ENCODE assay signal across 10 cellular contexts in the genomic region with DNA sequence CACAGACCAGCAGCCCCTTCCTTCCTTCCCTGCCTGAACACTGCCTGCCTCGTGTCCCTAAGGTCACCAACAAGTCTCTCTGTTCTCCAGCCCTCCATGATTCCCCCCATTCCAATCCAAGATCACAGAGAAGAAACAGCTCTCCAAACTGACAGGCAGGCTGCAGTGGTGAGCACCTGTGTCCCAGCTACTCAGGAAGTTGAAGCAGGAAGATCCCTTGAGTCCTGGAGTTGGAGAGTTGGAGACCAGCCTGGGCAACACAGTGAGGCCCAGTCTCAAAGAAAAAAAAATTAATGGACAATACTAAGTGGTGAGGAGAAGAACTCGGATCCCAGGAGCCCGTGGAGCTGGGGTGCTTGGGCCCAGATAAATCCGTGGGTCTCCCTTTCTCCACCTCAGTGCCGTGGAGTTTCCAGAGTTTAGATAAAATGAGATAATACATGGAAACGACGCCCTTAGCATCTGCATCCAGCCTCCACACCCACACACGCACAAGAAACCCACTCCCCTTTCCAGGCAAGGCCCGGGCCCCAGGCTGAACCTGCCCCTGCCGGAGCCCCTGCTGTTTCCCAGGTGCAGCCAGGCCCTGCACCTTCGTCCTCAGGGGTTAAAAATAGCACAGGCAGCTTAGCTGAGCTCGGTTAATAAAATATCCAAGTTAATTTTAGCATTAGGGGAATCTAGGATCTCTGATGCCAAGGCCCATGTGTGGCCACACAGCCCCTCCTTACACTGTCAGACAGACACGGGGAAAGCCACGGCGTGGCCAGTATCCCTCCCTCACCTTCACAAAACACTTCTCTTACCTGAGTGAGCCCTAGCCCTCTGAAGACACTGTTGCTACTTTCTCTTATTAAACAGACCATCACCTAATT. TPM values are rescaled to one million over a fixed set of nuclear protein-coding genes. Genes with fewer than 3 reads are reported as not detected.
DNase-seq lines count a peak whose midpoint lies in the region; ATAC-seq, FAIRE-seq and TF ChIP-seq lines count a peak whose summit lies in the region.
"Had no signal": no experiment of that assay in that cellular context is flagged by ENCODE, and none has a peak within 500 bp of the region (broad histone marks: within the 10 kb centered on the region; RNA-seq: fewer than 3 reads in every experiment).

No MANE protein-coding gene starts in this region.

- no peaks in the 10 kb centered on the region for H3K27me3 ChIP-seq in fibroblast of lung (ENCODE audit: control insufficient read depth, insufficient read depth, low read length)
- H3K27me3 ChIP-seq in rectal smooth muscle tissue (ENCODE audit: control insufficient read depth, insufficient read depth, low read length): peaks cover 2% of the 10 kb centered on the region

- H3K36me3 Mint-ChIP-seq in T-cell: peaks cover 40% of the 10 kb centered on the region

- H3K4me1 Mint-ChIP-seq in T-cell: peaks cover 70 to 81% (median 75%) of the 10 kb centered on the region in 3 donors

- no peak for FAIRE-seq in D721Med (lab: Jason Lieb, UNC)

- H3K9ac ChIP-seq in fibroblast of lung (ENCODE audit: insufficient read depth, low read length) (no peak overlapping the region), rectal smooth muscle tissue (ENCODE audit: low read length) (no peak overlapping the region)

- POLR2A ChIA-PET in T-cell (lab: Charles Lee): no interaction called here

- ATAC-seq in T-cell (replicated peaks in 1 of 4): no peak

- peak overlapping the region; percentile 85 for H3K4me2 ChIP-seq in fibroblast of lung (ENCODE audit: extremely low read depth, insufficient read depth, low read length)
- H3K4me2 ChIP-seq: PC-9 had no signal

- H3K4me3 Mint-ChIP-seq in T-cell: peak overlapping the region; percentile 97 to 100 (median 99)

- H3K9me3 Mint-ChIP-seq in T-cell: peaks cover 0 to 3% (median 0%) of the 10 kb centered on the region in 3 donors

- H3K36me3 ChIP-seq in fibroblast of lung (ENCODE audit: control insufficient read depth, insufficient read depth, low read length): peaks cover 3% of the 10 kb centered on the region
- H3K36me3 ChIP-seq in rectal smooth muscle tissue (ENCODE audit: control insufficient read depth, insufficient read depth, low read length): no peaks in the 10 kb centered on the region

- H3K27me3 Mint-ChIP-seq in T-cell: no peaks in the 10 kb centered on the region

- H3K27ac Mint-ChIP-seq in T-cell: peak overlapping the region; percentile 95 to 99

- H3K79me2 ChIP-seq in fibroblast of lung (ENCODE audit: control insufficient read depth, insufficient read depth, low read length): peaks cover 94% of the 10 kb centered on the region

- DNase-seq in EH (ENCODE audit: low read depth): peak; percentile 17
- DNase-seq in T-cell: no peak
- DNase-seq in fibroblast of lung (ENCODE audit: low read depth in 2 of 2): no peak
- DNase-seq in stimulated activated CD4-positive, alpha-beta T cell treated with anti-CD3 and anti-CD28 coated beads, Interleukin-2, amount 100 ng/mL, for 48 hours: no peak
- no peak for DNase-seq in D721Med (ENCODE audit: insufficient read length, low spot score)
- DNase-seq in NCI-H526 treated with DMSO at 0.1 percent for 48 hours (lab: John Stamatoyannopoulos, UW): no peak
- no peak for DNase-seq in NCI-H226
- DNase-seq: PC-9 had no signal

- TF ChIP-seq CTCF in fibroblast of lung (conservative IDR thresholded peaks at IDR 0.05 in 1 of 2, IDR thresholded peaks at IDR 0.05 in 1 of 2; ENCODE audit: low read depth in 1 of 2, low read length in 2 of 2) (no peak), D721Med (IDR thresholded peaks at IDR 0.05; ENCODE audit: insufficient read depth, missing control alignments) (no peak)

- no peaks in the 10 kb centered on the region for H4K20me1 ChIP-seq in fibroblast of lung (ENCODE audit: control insufficient read depth, extremely low read depth, insufficient read depth, low read length)

- no peak overlapping the region for H2AFZ ChIP-seq in fibroblast of lung (ENCODE audit: low read length)
- H2AFZ ChIP-seq: PC-9 had no signal

- no peak overlapping the region for H3K4me3 ChIP-seq in fibroblast of lung (replicated peaks in 1 of 4; ENCODE audit: control extremely low read depth in 1 of 4, insufficient read depth in 1 of 4, low read depth in 3 of 4, low read length in 4 of 4)
- H3K4me3 ChIP-seq in rectal smooth muscle tissue (ENCODE audit: low read length): peak overlapping the region; percentile 45
- H3K4me3 ChIP-seq: PC-9 had no signal

- H3K27ac ChIP-seq in fibroblast of lung (ENCODE audit: insufficient read depth, low read length) (peak overlapping the region; percentile 96), rectal smooth muscle tissue (ENCODE audit: low read depth, low read length) (peak overlapping the region; percentile 57)
- H3K27ac ChIP-seq: PC-9 had no signal

- CTCF ChIA-PET in T-cell (lab: Charles Lee): interaction anchor here in 1 of 2 donors (1.1 kb wide), 1 partner anchor 16 kb away, joined by 3 read pairs; no protein-coding TSS in a partner anchor

- H3K4me1 ChIP-seq in fibroblast of lung (ENCODE audit: control insufficient read depth, extremely low read depth, insufficient read depth, low read length) (peaks cover 29% of the 10 kb centered on the region), rectal smooth muscle tissue (ENCODE audit: control insufficient read depth, insufficient read depth, low read length) (peaks cover 19% of the 10 kb centered on the region)

- no peaks in the 10 kb centered on the region for H3K9me3 ChIP-seq in fibroblast of lung (ENCODE audit: control insufficient read depth, insufficient read depth, low read depth, low read length)

RNA-seq across cellular contexts. Expression of gene RASA3, which starts 4.7 kb away (rescaled TPM):
- 100 to 1,000 TPM; 223 to 267 (median 238) TPM for total RNA-seq in T-cell
- total RNA-seq in fibroblast of lung: 21.6 and 26.6 TPM in 2 replicates
- 31.1 and 34.1 TPM in 2 replicates for polyA plus RNA-seq in fibroblast of lung
- polyA plus RNA-seq in fibroblast of lung (2012): 32.0 and 32.4 TPM in 2 replicates
- 20.1 and 29.0 TPM in 2 replicates for polyA minus RNA-seq in fibroblast of lung (ENCODE audit: low replicate concordance)

RNA-seq across cellular contexts. Expression of gene CFAP97D2, which starts 51.3 kb away (rescaled TPM):
- total RNA-seq in T-cell (1 to 10 TPM in 3 of 5 donors, under 1 TPM in 2; 0.92 to 4.5 (median 2.6) TPM), fibroblast of lung (not detected in 2 replicates)
- not detected in 2 replicates for polyA plus RNA-seq in fibroblast of lung
- not detected in 2 replicates for polyA plus RNA-seq in fibroblast of lung (2012)
- polyA minus RNA-seq in fibroblast of lung (ENCODE audit: low replicate concordance): not detected in 2 replicates
- total RNA-seq: activated CD8-positive, alpha-beta memory T cell treated with anti-CD3 and anti-CD28 coated beads for 36 hours; PC-9 had no signal
